Comparison of ENCODE assay signal across 34 cellular contexts in the genomic region with DNA sequence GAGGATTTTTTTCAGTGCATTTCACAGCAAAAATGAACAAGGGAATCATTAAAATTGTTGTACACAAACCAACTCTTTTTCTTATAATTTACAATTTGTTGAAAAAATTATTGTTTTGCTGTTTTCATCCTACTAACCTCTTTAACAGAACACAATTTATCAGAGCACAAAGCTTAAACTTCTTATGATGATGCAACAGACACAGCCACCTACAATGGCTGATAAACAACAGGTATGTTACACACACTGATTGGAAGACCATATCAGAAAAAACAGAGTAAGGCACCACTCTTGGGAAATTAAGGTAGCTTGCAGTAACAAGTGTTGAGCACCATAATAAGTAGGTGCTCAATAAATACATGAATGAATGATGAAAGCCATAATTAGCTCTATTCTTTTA.
"Had no signal": no experiment of that assay in that cellular context is flagged by ENCODE, and none has a peak within 500 bp of the region (broad histone marks: within the 10 kb centered on the region; RNA-seq: fewer than 3 reads in every experiment).

No MANE protein-coding gene starts in this region.

- H3K9me3 ChIP-seq: adrenal gland, ascending aorta, body of pancreas, breast epithelium had no signal

- DNase-seq: activated effector memory CD4-positive, alpha-beta T cell treated with anti-CD3 and anti-CD28 coated beads, Interleukin-2, amount 50 U/mL, for 16 hours; activated effector memory CD4-positive, alpha-beta T cell treated with Interleukin-2 at 50 U/mL for 16 hours; activated gamma-delta T cell; activated gamma-delta T cell treated with Interleukin-2 at 50 U/mL for 16 hours; activated naive CD4-positive, alpha-beta T cell; activated naive CD4-positive, alpha-beta T cell treated with anti-CD3 and anti-CD28 coated beads for 36 hours; activated naive CD4-positive, alpha-beta T cell treated with anti-CD3 and anti-CD28 coated beads, Interleukin-2, amount 10 ng/mL, durations not matched to agents 7 days and 5 days; activated naive CD4-positive, alpha-beta T cell treated with anti-CD3 and anti-CD28 coated beads, Interleukin-2, amount 50 U/mL, for 16 hours; activated naive CD4-positive, alpha-beta T cell treated with Interleukin-2 at 50 U/mL for 16 hours; activated naive CD8-positive, alpha-beta T cell treated with anti-CD3 and anti-CD28 coated beads for 36 hours; activated naive CD8-positive, alpha-beta T cell treated with anti-CD3 and anti-CD28 coated beads, Interleukin-2, amount 10 ng/mL, durations not matched to agents 7 days and 5 days; activated naive CD8-positive, alpha-beta T cell treated with anti-CD3 and anti-CD28 coated beads, Interleukin-2, amount 50 U/mL, for 24 hours; activated T-cell treated with anti-CD3 and anti-CD28 coated beads, Interleukin-2, amount 50 U/mL, for 1 hour; activated T-cell treated with anti-CD3 and anti-CD28 coated beads, Interleukin-2, amount 50 U/mL, for 24 hours; activated T-cell treated with anti-CD3 and anti-CD28 coated beads, Interleukin-2, amount 50 U/mL, for 4 hours; activated T-cell treated with anti-CD3 and anti-CD28 coated beads, Interleukin-2, amount 50 U/mL, for 48 hours; activated T-cell treated with anti-CD3 and anti-CD28 coated beads, Interleukin-2, amount 50 U/mL, for 72 hours; adrenal gland; amniotic stem cell; amygdala; anterior cingulate cortex; aorta; body of pancreas; brain microvascular endothelial cell; caudate nucleus; central memory CD4-positive, alpha-beta T cell; cerebellar nuclear complex had no signal

- H3K27ac ChIP-seq: adrenal gland, ascending aorta, body of pancreas, brain microvascular endothelial cell, breast epithelium, cardiac muscle cell had no signal

- FAIRE-seq: astrocyte, bronchial epithelial cell had no signal

- H3K36me3 ChIP-seq: breast epithelium had no signal

- H3K27me3 ChIP-seq: adrenal gland, ascending aorta, body of pancreas, brain microvascular endothelial cell, breast epithelium, cardiac muscle cell had no signal

- H3K4me1 ChIP-seq: adrenal gland, ascending aorta, body of pancreas, breast epithelium had no signal

- H3K4me3 ChIP-seq: adrenal gland, ascending aorta, body of pancreas, breast epithelium, cardiac muscle cell had no signal

- ATAC-seq: activated naive CD4-positive, alpha-beta T cell treated with anti-CD3 and anti-CD28 coated beads, Interleukin-2, amount 50 U/mL, for 72 hours; activated naive CD8-positive, alpha-beta T cell treated with anti-CD3 and anti-CD28 coated beads, Interleukin-2, amount 50 U/mL, for 24 hours; activated T-cell treated with anti-CD3 and anti-CD28 coated beads, Interleukin-2, amount 50 U/mL, for 4 hours; activated T-cell treated with anti-CD3 and anti-CD28 coated beads, Interleukin-2, amount 50 U/mL, for 72 hours; activated T-helper 17 cell treated with anti-CD3 and anti-CD28 coated beads, Interleukin-2, amount 50 U/mL, for 72 hours; body of pancreas had no signal
